In the genomic region with DNA sequence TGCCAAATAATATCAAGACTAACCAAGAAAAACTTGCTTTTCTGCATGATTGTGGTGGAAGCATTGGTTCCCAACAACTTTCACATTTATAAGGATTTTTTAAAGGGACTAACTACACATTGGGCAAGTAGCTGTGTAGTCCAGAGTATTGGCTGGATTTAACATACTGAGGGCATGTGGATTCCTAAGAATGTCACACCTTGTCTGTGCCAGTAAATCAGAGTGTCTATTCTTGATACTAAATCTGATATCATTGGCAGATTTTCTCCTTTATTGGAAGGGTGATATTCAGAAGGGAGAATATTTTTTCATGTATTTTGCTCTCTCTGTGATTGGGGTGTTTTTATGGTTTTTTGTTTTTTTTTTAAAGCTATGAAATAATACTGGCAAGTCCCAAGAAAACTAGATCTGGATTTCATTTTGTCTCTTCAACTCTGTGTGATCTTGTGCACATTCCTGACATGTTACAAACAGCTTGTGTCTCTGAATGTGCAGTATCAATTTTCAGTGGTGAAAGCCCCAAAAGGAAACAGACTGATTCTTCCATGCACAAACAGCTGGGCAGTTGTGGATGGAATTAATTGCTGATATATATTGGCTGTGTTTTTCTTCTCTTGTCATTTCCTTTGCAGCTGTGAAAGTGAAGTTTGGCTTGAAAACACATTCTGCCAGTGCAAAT, we compare ENCODE assay signal across 8 cellular contexts.
DNase-seq lines count a peak whose midpoint lies in the region; ATAC-seq and TF ChIP-seq lines count a peak whose summit lies in the region.

No MANE protein-coding gene starts in this region.

- peaks cover 79% of the 10 kb centered on the region for H3K4me1 ChIP-seq in Loucy (ENCODE audit: insufficient read depth, low read length, poor library complexity, severe bottlenecking)

- no peaks in the 10 kb centered on the region for H3K36me3 ChIP-seq in Loucy (ENCODE audit: insufficient read depth, low read length)

- no peaks in the 10 kb centered on the region for H3K9me2 ChIP-seq in Loucy (replicated peaks; ENCODE audit: low read depth, low read length)

- TF ChIP-seq CTCF in AG10803 (conservative IDR thresholded peaks at IDR 0.05; ENCODE audit: low read length) (no peak), Loucy (conservative IDR thresholded peaks at IDR 0.05; ENCODE audit: low read length) (no peak), chondrocyte (IDR thresholded peaks at IDR 0.05) (no peak), GM10248 (IDR thresholded peaks at IDR 0.05; ENCODE audit: control extremely low read depth, extremely low read depth, low read depth, missing control alignments) (no peak)

- H3K9me3 ChIP-seq in Loucy (ENCODE audit: insufficient read depth, low read depth, low read length): no peaks in the 10 kb centered on the region

- H3K79me2 ChIP-seq in Loucy (ENCODE audit: insufficient read depth, low read length): peaks cover 82% of the 10 kb centered on the region

- H3K4me3 ChIP-seq in AG10803 (ENCODE audit: low read length) (peak overlapping the region; percentile 0; the same call in 1 of the 2 replicates), Loucy (ENCODE audit: low read length, poor library complexity, severe bottlenecking) (no peak overlapping the region)

- H2AFZ ChIP-seq in Loucy (ENCODE audit: low read length): no peak overlapping the region

- POLR2A ChIA-PET in GM10248 (lab: Yijun Ruan, JAX): interaction anchor here (0.6 kb wide), 1 partner anchor 133 kb away, joined by 3 read pairs; no protein-coding TSS in a partner anchor

- no peak for ATAC-seq in GM21529 (IDR thresholded peaks at IDR 0.05; ENCODE audit: unreplicated experiment)

- no peaks in the 10 kb centered on the region for H3K36me3 Mint-ChIP-seq in chondrocyte (ENCODE audit: low read depth)

- H3K4me3 Mint-ChIP-seq in chondrocyte (ENCODE audit: unreplicated experiment): peak overlapping the region; percentile 14

- peak; percentile 95 for DNase-seq in AG10803 (ENCODE audit: low read depth)
- DNase-seq in chondrocyte (ENCODE audit: low spot score): no peak
- peak; percentile 90 for DNase-seq in myocyte (ENCODE audit: low read depth)
- no peak for DNase-seq in NOMO-1 treated with DMSO at 0.1 percent for 48 hours (lab: John Stamatoyannopoulos, UW; ENCODE audit: unreplicated experiment)
- no peak for DNase-seq in GM10248 (ENCODE audit: extremely low spot score)
- DNase-seq in OCI-M1 (lab: John Stamatoyannopoulos, UW): no peak

- peak overlapping the region; percentile 1 for H3K9ac ChIP-seq in Loucy (ENCODE audit: low read depth, low read length, poor library complexity, severe bottlenecking)

- H4K20me1 ChIP-seq in Loucy (ENCODE audit: insufficient read depth, low read length, poor library complexity, severe bottlenecking): peaks cover 5% of the 10 kb centered on the region

- H3K4me2 ChIP-seq in Loucy (ENCODE audit: low read depth, low read length, poor library complexity, severe bottlenecking): peak overlapping the region; percentile 83

- CTCF ChIA-PET in GM10248 (lab: Yijun Ruan, JAX): interaction anchor here (1.3 kb wide), 1 partner anchor 191 kb away, joined by 5 read pairs; no protein-coding TSS in a partner anchor

- no peaks in the 10 kb centered on the region for H3K27me3 Mint-ChIP-seq in chondrocyte (ENCODE audit: low read depth)

- peak overlapping the region; percentile 91 for H3K27ac Mint-ChIP-seq in chondrocyte (ENCODE audit: unreplicated experiment)

- peaks cover 59% of the 10 kb centered on the region for H3K4me1 Mint-ChIP-seq in chondrocyte (ENCODE audit: low read depth)

- H3K27me3 ChIP-seq in Loucy (ENCODE audit: insufficient read depth, low read length, poor library complexity, severe bottlenecking): no peaks in the 10 kb centered on the region

- H3K9me3 Mint-ChIP-seq in chondrocyte (ENCODE audit: low read depth): no peaks in the 10 kb centered on the region

- peaks cover 15% of the 10 kb centered on the region; the same call in 1 of the 2 replicates for H3F3A ChIP-seq in Loucy (ENCODE audit: low read depth)

Comparison
In these comparisons a context has a peak if more than half of its experiments do, and no peak if none do; other contexts are left out.
1. DNase-seq: peak in AG10803 (single experiment) and myocyte (single experiment); none in chondrocyte (single experiment), NOMO-1 treated with DMSO at 0.1 percent for 48 hours (single experiment), GM10248 (single experiment) and OCI-M1 (single experiment).